In the genomic region with DNA sequence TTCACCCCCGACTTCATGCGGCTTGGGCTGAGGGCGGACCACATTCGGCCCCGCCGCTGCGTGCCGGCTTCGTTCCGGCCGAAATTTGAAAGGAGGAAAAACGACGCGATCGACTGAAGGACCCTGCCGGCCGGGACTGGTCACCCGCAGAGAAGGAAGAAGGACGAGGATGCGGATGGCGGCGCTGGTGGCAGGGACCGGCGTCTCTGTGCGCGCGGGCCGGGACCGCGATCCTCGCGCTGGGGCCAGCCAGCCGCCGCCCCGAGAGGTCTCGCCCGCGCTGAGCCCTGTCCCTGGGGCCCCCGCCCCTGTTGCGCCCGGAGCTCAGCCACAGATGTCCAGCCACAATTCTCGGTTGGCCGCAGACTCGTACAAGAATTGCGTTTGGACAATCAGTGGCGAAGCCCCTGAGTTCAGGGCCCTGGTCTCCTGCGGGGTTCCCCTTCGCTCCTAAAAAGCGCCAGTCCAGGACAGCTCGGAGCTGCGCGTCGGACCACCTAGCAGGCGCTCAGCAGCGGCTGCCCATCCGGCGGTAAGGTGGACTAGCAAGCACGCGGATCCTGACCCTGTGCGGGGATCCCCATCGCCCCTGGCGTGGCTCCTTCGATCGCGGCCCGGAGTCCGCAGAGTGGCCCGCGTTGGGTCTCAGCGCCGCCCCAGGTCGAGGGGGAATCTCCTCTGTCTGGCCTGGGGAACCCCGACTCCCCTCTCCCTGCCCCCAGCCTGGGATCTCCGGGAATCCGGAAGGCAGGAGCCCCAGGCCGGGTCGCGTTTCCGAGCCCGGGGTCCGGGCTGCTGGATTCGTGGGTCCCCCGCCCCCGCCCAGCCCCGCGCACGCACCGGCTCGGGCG, we compare ENCODE assay signal across 25 cellular contexts. TPM values are rescaled to one million over a fixed set of nuclear protein-coding genes. Genes with fewer than 3 reads are reported as not detected.
DNase-seq lines count a peak whose midpoint lies in the region; ATAC-seq, FAIRE-seq and TF ChIP-seq lines count a peak whose summit lies in the region.
"Had no signal": no experiment of that assay in that cellular context is flagged by ENCODE, and none has a peak within 500 bp of the region (broad histone marks: within the 10 kb centered on the region; RNA-seq: fewer than 3 reads in every experiment).

No MANE protein-coding gene starts in this region.

- TF ChIP-seq CTCF in H1 (IDR thresholded peaks at IDR 0.05; ENCODE audit: control extremely low read depth in 1 of 3, insufficient read depth in 1 of 3, low read depth in 1 of 3, low read length in 3 of 3): no peak

- H3K27me3 ChIP-seq in NT2/D1 (ENCODE audit: insufficient read depth, insufficient read length) (peaks cover 97% of the 10 kb centered on the region), H1 (replicated peaks in 1 of 4; ENCODE audit: control insufficient read depth in 3 of 4, extremely low read depth in 1 of 4, insufficient read depth in 3 of 4, low read length in 3 of 4) (peaks cover 83 to 100% (median 97%) of the 10 kb centered on the region in 4 experiments), mesendoderm (ENCODE audit: insufficient read depth, low read length, poor library complexity) (peaks cover 44% of the 10 kb centered on the region)
- H3K27me3 ChIP-seq: ovary, tibial artery had no signal

- H3K36me3 Mint-ChIP-seq in stimulated activated memory B cell treated with anti-CD40 and anti-IgM and Interleukin-4, amounts not matched to agents 10 μg/mL and 1 μg/mL and 100 μg/mL, for 72 hours: peaks cover 43% of the 10 kb centered on the region

- no peak overlapping the region for H3K23ac ChIP-seq in H1 (ENCODE audit: insufficient read length)
- peak overlapping the region; percentile 59 for H3K23ac ChIP-seq in mesendoderm (ENCODE audit: low read length)

- FAIRE-seq in H1 (lab: Jason Lieb, UNC): no peak

- peak overlapping the region; percentile 13 for H3K56ac ChIP-seq in H1 (replicated peaks; ENCODE audit: insufficient read length, low read depth, low read length)
- H3K56ac ChIP-seq in mesendoderm (ENCODE audit: low read length): peak overlapping the region; percentile 73

- H2BK15ac ChIP-seq in H1 (ENCODE audit: low read length) (no peak overlapping the region), mesendoderm (replicated peaks; ENCODE audit: low read depth) (no peak overlapping the region)

- no peak overlapping the region for H2AFZ ChIP-seq in H1 (ENCODE audit: low read length)
- H2AFZ ChIP-seq: PC-9 had no signal

- no peak overlapping the region for H2BK120ac ChIP-seq in H1 (replicated peaks; ENCODE audit: low read depth, low read length)
- H2BK120ac ChIP-seq in mesendoderm (ENCODE audit: low read depth, low read length): no peak overlapping the region

- no peak overlapping the region for H3K27ac Mint-ChIP-seq in stimulated activated memory B cell treated with anti-CD40 and anti-IgM and Interleukin-4, amounts not matched to agents 10 μg/mL and 1 μg/mL and 100 μg/mL, for 72 hours
- H3K27ac Mint-ChIP-seq: activated CD4-positive, alpha-beta memory T cell treated with anti-CD3 and anti-CD28 coated beads, Interleukin-2, amount 10 ng/mL, durations not matched to agents 7 days and 5 days; CD4-positive, alpha-beta memory T cell; stimulated activated effector memory CD8-positive, alpha-beta T cell treated with anti-CD3 and anti-CD28 coated beads, Interleukin-12 subunit alpha, Interleukin-12 subunit beta, amount 100 ng/mL, for 72 hours; T-helper 17 cell had no signal

- H2BK12ac ChIP-seq in H1 (ENCODE audit: low read depth, low read length): no peak overlapping the region

- H4K91ac ChIP-seq in H1 (replicated peaks; ENCODE audit: insufficient read length, low read length): no peak overlapping the region

- peak; percentile 34 for ATAC-seq in stimulated activated memory B cell treated with anti-CD40 and anti-IgM and Interleukin-4, amounts not matched to agents 10 μg/mL and 1 μg/mL and 100 μg/mL, for 72 hours
- ATAC-seq in HG03175 (IDR thresholded peaks at IDR 0.05; ENCODE audit: unreplicated experiment): no peak
- ATAC-seq in HG03039 (IDR thresholded peaks at IDR 0.05; ENCODE audit: unreplicated experiment): no peak
- ATAC-seq: gastroesophageal sphincter; stimulated activated effector memory CD8-positive, alpha-beta T cell treated with anti-CD3 and anti-CD28 coated beads, Interleukin-12 subunit alpha, Interleukin-12 subunit beta, amount 100 ng/mL, for 72 hours; T-helper 17 cell had no signal

- H4K8ac ChIP-seq in H1 (ENCODE audit: extremely low read depth, insufficient read depth, low read length): peak overlapping the region; percentile 28; the same call in 1 of the 2 replicates
- no peak overlapping the region for H4K8ac ChIP-seq in mesendoderm (ENCODE audit: low read depth, low read length)

- H3K4me3 ChIP-seq in NT2/D1 (ENCODE audit: insufficient read length, low read depth): peak overlapping the region; percentile 49
- H3K4me3 ChIP-seq in H1 (ENCODE audit: extremely low read depth in 1 of 4, insufficient read depth in 2 of 4, low read depth in 3 of 4, low read length in 4 of 4): peak overlapping the region; percentile 8 to 54 (median 40); a peak in 7 of 8 replicates
- H3K4me3 ChIP-seq in mesendoderm (ENCODE audit: low read length): no peak overlapping the region
- H3K4me3 ChIP-seq: esophagus squamous epithelium, gastroesophageal sphincter, ovary, PC-9, sigmoid colon, tibial artery had no signal

- no peak overlapping the region for H3K4me3 Mint-ChIP-seq in stimulated activated memory B cell treated with anti-CD40 and anti-IgM and Interleukin-4, amounts not matched to agents 10 μg/mL and 1 μg/mL and 100 μg/mL, for 72 hours
- H3K4me3 Mint-ChIP-seq: activated CD4-positive, alpha-beta memory T cell treated with anti-CD3 and anti-CD28 coated beads, Interleukin-2, amount 10 ng/mL, durations not matched to agents 7 days and 5 days; CD4-positive, alpha-beta memory T cell; central memory CD8-positive, alpha-beta T cell; immature natural killer cell; stimulated activated effector memory CD8-positive, alpha-beta T cell treated with anti-CD3 and anti-CD28 coated beads, Interleukin-12 subunit alpha, Interleukin-12 subunit beta, amount 100 ng/mL, for 72 hours; T-helper 17 cell had no signal

- peak overlapping the region; percentile 88 for H3K9ac ChIP-seq in NT2/D1 (ENCODE audit: insufficient read length, low read depth)
- H3K9ac ChIP-seq in H1 (replicated peaks in 1 of 4; ENCODE audit: extremely low read depth in 1 of 4, low read depth in 3 of 4, low read length in 3 of 4): peak overlapping the region in 1 of 4 experiments; percentile 24; a peak in 1 of 7 replicates
- H3K9ac ChIP-seq in mesendoderm (ENCODE audit: low read length): peak overlapping the region; percentile 55
- H3K9ac ChIP-seq: KMS-11 had no signal

- in situ Hi-C loops in G401 (cut with HindIII; ENCODE audit: low sequenced_read_pairs): no loop called here

- TF ChIP-seq POLR2A in H1 (IDR thresholded peaks at IDR 0.05; ENCODE audit: control extremely low read depth in 1 of 2, low read depth in 2 of 2, low read length in 2 of 2): no peak

- H3K79me2 ChIP-seq in H1 (ENCODE audit: control insufficient read depth in 1 of 2, insufficient read depth in 2 of 2, low read length in 2 of 2) (no peaks in the 10 kb centered on the region), mesendoderm (ENCODE audit: control insufficient read depth, insufficient read depth, low read length) (no peaks in the 10 kb centered on the region)

- H2BK20ac ChIP-seq in H1 (ENCODE audit: low read length): no peak overlapping the region

- H3K79me1 ChIP-seq in H1 (ENCODE audit: low read depth, low read length): no peaks in the 10 kb centered on the region
- H3K79me1 ChIP-seq in mesendoderm (ENCODE audit: low read length): no peaks in the 10 kb centered on the region

- no peak overlapping the region for H3K14ac ChIP-seq in H1 (ENCODE audit: insufficient read length)

- H2AK5ac ChIP-seq in H1 (ENCODE audit: low read depth, low read length) (0 out of 2 replicates have a peak overlapping the region, but pooled peaks have one; percentile 24), mesendoderm (ENCODE audit: low read length) (no peak overlapping the region)

- H3K18ac ChIP-seq in H1 (ENCODE audit: extremely low read depth, low read length): peak overlapping the region; percentile 48; the same call in 1 of the 2 replicates
- no peak overlapping the region for H3K18ac ChIP-seq in mesendoderm (ENCODE audit: low read length)

- peaks cover 40% of the 10 kb centered on the region for H3K36me3 ChIP-seq in NT2/D1 (ENCODE audit: insufficient read depth, insufficient read length, low read length)
- peaks cover 0 to 21% (median 9%) of the 10 kb centered on the region in 4 experiments; a peak in 6 of 8 replicates for H3K36me3 ChIP-seq in H1 (ENCODE audit: control insufficient read depth in 2 of 4, insufficient read depth in 4 of 4, low read length in 3 of 4)
- peaks cover 5% of the 10 kb centered on the region for H3K36me3 ChIP-seq in mesendoderm (ENCODE audit: control insufficient read depth, insufficient read depth, low read length)
- H3K36me3 ChIP-seq: ovary had no signal

- DNase-seq in NT2/D1 (ENCODE audit: low read depth, low spot score) (no peak), H1 (ENCODE audit: low read depth in 1 of 2, low spot score in 2 of 2) (peak in 1 of 2 experiments; percentile 76), mesendoderm (no peak), G401 (ENCODE audit: low spot score) (no peak), cortex of kidney (lab: John Stamatoyannopoulos, UW) (no peak)
- DNase-seq: activated CD4-positive, alpha-beta memory T cell treated with anti-CD3 and anti-CD28 coated beads, Interleukin-2, amount 10 ng/mL, durations not matched to agents 7 days and 5 days; CD4-positive, alpha-beta memory T cell; DMS153; effector memory CD4-positive, alpha-beta T cell; esophagus squamous epithelium; immature natural killer cell; NCI-H1694 treated with DMSO at 0.1 percent for 48 hours; NCI-H774; ovary; PC-9; sigmoid colon; T-helper 17 cell; tibial artery had no signal

- no peak overlapping the region for H4K5ac ChIP-seq in H1 (ENCODE audit: insufficient read length, low read depth, low read length)
- H4K5ac ChIP-seq in mesendoderm (ENCODE audit: low read length): no peak overlapping the region

- peaks cover 7% of the 10 kb centered on the region for H3K4me1 Mint-ChIP-seq in stimulated activated memory B cell treated with anti-CD40 and anti-IgM and Interleukin-4, amounts not matched to agents 10 μg/mL and 1 μg/mL and 100 μg/mL, for 72 hours
- H3K4me1 Mint-ChIP-seq: activated CD4-positive, alpha-beta memory T cell treated with anti-CD3 and anti-CD28 coated beads, Interleukin-2, amount 10 ng/mL, durations not matched to agents 7 days and 5 days; central memory CD8-positive, alpha-beta T cell; immature natural killer cell had no signal

- H3K4me2 ChIP-seq in H1 (ENCODE audit: insufficient read depth in 1 of 2, low read depth in 2 of 2, low read length in 2 of 2) (peak overlapping the region; percentile 76 to 85), mesendoderm (ENCODE audit: low read length) (peak overlapping the region; percentile 52)
- H3K4me2 ChIP-seq: KMS-11, PC-9 had no signal

- peaks cover 24% of the 10 kb centered on the region for H3K4me1 ChIP-seq in NT2/D1 (ENCODE audit: insufficient read depth, insufficient read length)
- H3K4me1 ChIP-seq in H1 (replicated peaks in 1 of 4; ENCODE audit: control insufficient read depth in 3 of 4, insufficient read depth in 4 of 4, low read length in 3 of 4): peaks cover 9 to 49% (median 43%) of the 10 kb centered on the region in 4 experiments
- peaks cover 7% of the 10 kb centered on the region for H3K4me1 ChIP-seq in mesendoderm (ENCODE audit: control insufficient read depth, low read depth, low read length)

- H3K27me3 Mint-ChIP-seq in stimulated activated memory B cell treated with anti-CD40 and anti-IgM and Interleukin-4, amounts not matched to agents 10 μg/mL and 1 μg/mL and 100 μg/mL, for 72 hours: no peaks in the 10 kb centered on the region
- H3K27me3 Mint-ChIP-seq: CD4-positive, alpha-beta memory T cell; central memory CD8-positive, alpha-beta T cell; T-helper 17 cell had no signal

- H3K4ac ChIP-seq in H1 (replicated peaks; ENCODE audit: insufficient read length, low read depth, low read length) (no peak overlapping the region), mesendoderm (ENCODE audit: low read depth, low read length) (peak overlapping the region; percentile 19)

- TF ChIP-seq EP300 in H1 (IDR thresholded peaks at IDR 0.05; ENCODE audit: borderline replicate concordance in 1 of 2, low read depth in 2 of 2, low read length in 2 of 2): no peak

- H2BK5ac ChIP-seq in H1 (ENCODE audit: low read depth, low read length) (no peak overlapping the region), mesendoderm (ENCODE audit: low read length) (no peak overlapping the region)

- H3K23me2 ChIP-seq in H1 (ENCODE audit: low read depth, low read length): peaks cover 4% of the 10 kb centered on the region

- H3K27ac ChIP-seq in H1 (ENCODE audit: low read depth, low read length) (no peak overlapping the region), mesendoderm (ENCODE audit: low read depth, low read length) (no peak overlapping the region)
- H3K27ac ChIP-seq: esophagus squamous epithelium, gastroesophageal sphincter, KMS-11, ovary, PC-9, sigmoid colon, tibial artery had no signal

- POLR2A ChIA-PET in H1 (lab: Charles Lee; ENCODE audit: partially characterized antibody): interaction anchor here (1.4 to 13.1 kb wide), 5 partner anchors 9 to 30 kb away, joined by 4 to 92 read pairs (median 11); a partner anchor contains a TSS

- H4K20me1 ChIP-seq in H1 (replicated peaks in 1 of 2; ENCODE audit: control insufficient read depth in 1 of 2, insufficient read depth in 2 of 2, low read length in 2 of 2): peaks cover 23 to 48% of the 10 kb centered on the region in 2 experiments

- WGBS in H1 (ENCODE audit: extremely low coverage in 1 of 2, insufficient coverage in 1 of 2, insufficient read length in 1 of 2, insufficient replicate concordance in 2 of 2, low coverage in 1 of 2, low lambda C conversion rate in 2 of 2, missing lambda C conversion rate in 1 of 2), 2 experiments: 5% methylated on average over 51 of the region's 90 CpGs; no CpG with 5 or more reads in 1 of the 2 experiments
- no CpG with 5 or more reads among the region's 90 CpGs for WGBS in mesendoderm (ENCODE audit: extremely low coverage, insufficient coverage, low lambda C conversion rate)

- H3K9me3 ChIP-seq in NT2/D1 (ENCODE audit: insufficient read depth, low read length) (no peaks in the 10 kb centered on the region), H1 (ENCODE audit: insufficient read depth in 2 of 2, low read depth in 1 of 2, low read length in 1 of 2) (no peaks in the 10 kb centered on the region)
- H3K9me3 ChIP-seq: esophagus squamous epithelium, gastroesophageal sphincter, ovary, sigmoid colon, tibial artery had no signal

- CTCF ChIA-PET in H1 (lab: Charles Lee; ENCODE audit: partially characterized antibody): interaction anchor here (0.9 to 21.9 kb wide), 9 partner anchors 8 to 51 kb away, joined by 3 to 323 read pairs (median 6); a partner anchor contains a TSS

- H3K9me3 Mint-ChIP-seq in stimulated activated memory B cell treated with anti-CD40 and anti-IgM and Interleukin-4, amounts not matched to agents 10 μg/mL and 1 μg/mL and 100 μg/mL, for 72 hours: no peaks in the 10 kb centered on the region
- H3K9me3 Mint-ChIP-seq: activated CD4-positive, alpha-beta memory T cell treated with anti-CD3 and anti-CD28 coated beads, Interleukin-2, amount 10 ng/mL, durations not matched to agents 7 days and 5 days; CD4-positive, alpha-beta memory T cell; central memory CD8-positive, alpha-beta T cell; stimulated activated effector memory CD8-positive, alpha-beta T cell treated with anti-CD3 and anti-CD28 coated beads, Interleukin-12 subunit alpha, Interleukin-12 subunit beta, amount 100 ng/mL, for 72 hours had no signal

- TF ChIP-seq RAD21 in H1 (IDR thresholded peaks at IDR 0.05 in 1 of 2, conservative IDR thresholded peaks at IDR 0.05 in 1 of 2; ENCODE audit: low read depth in 2 of 2, low read length in 2 of 2): no peak

RNA-seq across cellular contexts. Expression of a gene that starts 21.4 kb away (rescaled TPM):
- total RNA-seq in H1 (2021; fragmentation: NEBNext Ultra II Directional; extraction: Animal tissue kit (Norgen Biotek cat#: 25700)): 60.5 and 62.3 TPM in 2 replicates
- polyA plus RNA-seq in H1 (2011; rRNA removed): 58.3 and 71.9 TPM in 2 replicates
- 58.0 TPM for polyA plus RNA-seq in H1 (2011; cell fraction: cytosol; rRNA removed)
- polyA plus RNA-seq in H1 (2011; cell fraction: nucleus; rRNA removed): 74.2 TPM
- 68.0 to 83.5 TPM (median 73.0 TPM) in 4 replicates for polyA plus RNA-seq in H1 (2012, experiment 1 of 2)
- polyA plus RNA-seq in H1 (2012, experiment 2 of 2): 109 TPM
- polyA plus RNA-seq in H1 (2013, experiment 1 of 2): 42.4 TPM
- polyA plus RNA-seq in H1 (2013, experiment 2 of 2): 41.2 TPM
- 36.2 and 46.0 TPM in 2 replicates for polyA minus RNA-seq in H1 (2011; rRNA and poly(A)+ RNA removed)
- 21.1 TPM for polyA minus RNA-seq in H1 (2011; cell fraction: cytosol; rRNA and poly(A)+ RNA removed)
- 14.4 TPM for polyA minus RNA-seq in H1 (2011; cell fraction: nucleus; rRNA and poly(A)+ RNA removed)
- polyA plus RNA-seq in mesendoderm (2013, experiment 1 of 2): 52.0 TPM
- polyA plus RNA-seq in mesendoderm (2013, experiment 2 of 2): 52.8 TPM
- 58.2 and 61.5 TPM in 2 replicates for total RNA-seq in G401 (2014; rRNA removed; shearing (Covaris generic))

RNA-seq across cellular contexts. Expression of a gene that starts 28.1 kb away (rescaled TPM):
- 3.1 and 4.0 TPM in 2 replicates for total RNA-seq in H1 (2021; fragmentation: NEBNext Ultra II Directional; extraction: Animal tissue kit (Norgen Biotek cat#: 25700))
- 5.2 and 7.2 TPM in 2 replicates for polyA plus RNA-seq in H1 (2011; rRNA removed)
- polyA plus RNA-seq in H1 (2011; cell fraction: cytosol; rRNA removed): 5.2 TPM
- polyA plus RNA-seq in H1 (2011; cell fraction: nucleus; rRNA removed): 7.3 TPM
- polyA plus RNA-seq in H1 (2012, experiment 1 of 2): 2.0 to 3.8 TPM (median 3.4 TPM) in 4 replicates
- polyA plus RNA-seq in H1 (2012, experiment 2 of 2): 3.0 TPM
- polyA plus RNA-seq in H1 (2013, experiment 1 of 2): 5.4 TPM
- 5.6 TPM for polyA plus RNA-seq in H1 (2013, experiment 2 of 2)
- polyA minus RNA-seq in H1 (2011; rRNA and poly(A)+ RNA removed): 2.1 and 4.0 TPM in 2 replicates
- 3.6 TPM for polyA minus RNA-seq in H1 (2011; cell fraction: cytosol; rRNA and poly(A)+ RNA removed)
- polyA minus RNA-seq in H1 (2011; cell fraction: nucleus; rRNA and poly(A)+ RNA removed): 3.3 TPM
- polyA plus RNA-seq in mesendoderm (2013, experiment 1 of 2): 3.1 TPM
- 2.8 TPM for polyA plus RNA-seq in mesendoderm (2013, experiment 2 of 2)
- 10.6 and 11.9 TPM in 2 replicates for total RNA-seq in G401 (2014; rRNA removed; shearing (Covaris generic))

RNA-seq across cellular contexts. Expression of a gene that starts 52.2 kb away (rescaled TPM):
- total RNA-seq in H1 (2021; fragmentation: NEBNext Ultra II Directional; extraction: Animal tissue kit (Norgen Biotek cat#: 25700)): 20.5 and 21.1 TPM in 2 replicates
- 14.9 and 23.1 TPM in 2 replicates for polyA plus RNA-seq in H1 (2011; rRNA removed)
- polyA plus RNA-seq in H1 (2011; cell fraction: cytosol; rRNA removed): 14.8 TPM
- 24.5 TPM for polyA plus RNA-seq in H1 (2011; cell fraction: nucleus; rRNA removed)
- 12.1 to 19.7 TPM (median 18.6 TPM) in 4 replicates for polyA plus RNA-seq in H1 (2012, experiment 1 of 2)
- polyA plus RNA-seq in H1 (2012, experiment 2 of 2): 20.0 TPM
- polyA plus RNA-seq in H1 (2013, experiment 1 of 2): 19.0 TPM
- 22.2 TPM for polyA plus RNA-seq in H1 (2013, experiment 2 of 2)
- 17.4 and 19.9 TPM in 2 replicates for polyA minus RNA-seq in H1 (2011; rRNA and poly(A)+ RNA removed)
- 16.5 TPM for polyA minus RNA-seq in H1 (2011; cell fraction: cytosol; rRNA and poly(A)+ RNA removed)
- polyA minus RNA-seq in H1 (2011; cell fraction: nucleus; rRNA and poly(A)+ RNA removed): 10.8 TPM
- 19.7 TPM for polyA plus RNA-seq in mesendoderm (2013, experiment 1 of 2)
- 19.5 TPM for polyA plus RNA-seq in mesendoderm (2013, experiment 2 of 2)
- 48.7 and 49.0 TPM in 2 replicates for total RNA-seq in G401 (2014; rRNA removed; shearing (Covaris generic))
